ENCODE assay signal across 8 cellular contexts in the genomic region with DNA sequence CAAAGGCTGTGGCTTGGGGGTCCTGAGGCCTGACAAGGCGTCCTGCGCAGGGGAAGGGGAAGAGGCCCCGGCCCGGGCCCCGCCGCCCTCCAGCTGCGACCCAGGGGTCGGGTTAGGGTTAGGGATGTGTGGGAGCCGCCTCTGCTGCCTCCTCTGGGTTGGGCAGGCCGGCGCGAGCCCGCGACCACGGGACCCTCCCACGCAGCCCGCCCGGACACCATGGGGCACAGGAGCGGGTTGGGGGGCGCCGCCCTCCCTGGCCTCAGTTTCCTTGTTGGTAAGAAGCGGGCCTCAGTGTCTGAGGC. TPM values are rescaled to one million over a fixed set of nuclear protein-coding genes. Genes with fewer than 3 reads are reported as not detected.
DNase-seq lines count a peak whose midpoint lies in the region; ATAC-seq and TF ChIP-seq lines count a peak whose summit lies in the region.

No MANE protein-coding gene starts in this region.

- H3K9ac ChIP-seq in adipocyte (ENCODE audit: low read length): peak overlapping the region; percentile 96

- peak overlapping the region; percentile 69 to 88 (median 76) for H3K4me3 Mint-ChIP-seq in CD4-positive, alpha-beta memory T cell

- H3K27ac Mint-ChIP-seq in CD4-positive, alpha-beta memory T cell: peak overlapping the region in 4 of 7 donors; percentile 47 to 68 (median 58)

- H3K36me3 Mint-ChIP-seq in CD4-positive, alpha-beta memory T cell: peaks cover 3 to 10% of the 10 kb centered on the region in 2 donors

- POLR2A ChIA-PET in CD4-positive, alpha-beta memory T cell (lab: Charles Lee; ENCODE audit: partially characterized antibody): interaction anchor here (0.6 to 2.2 kb wide), 8 partner anchors 10 to 45 kb away, joined by 3 to 21 read pairs (median 8); a partner anchor contains a TSS

- no peaks in the 10 kb centered on the region for H3K9me3 Mint-ChIP-seq in CD4-positive, alpha-beta memory T cell

- no peaks in the 10 kb centered on the region for H3K27me3 ChIP-seq in CD4-positive, alpha-beta memory T cell (ENCODE audit: insufficient read depth, low read length)
- H3K27me3 ChIP-seq in adipocyte (replicated peaks; ENCODE audit: control insufficient read depth, insufficient read depth, low read length): peaks cover 3% of the 10 kb centered on the region
- H3K27me3 ChIP-seq in kidney epithelial cell (ENCODE audit: control insufficient read depth, insufficient read depth, low read length): no peaks in the 10 kb centered on the region
- H3K27me3 ChIP-seq in tibial artery: peaks cover 0 to 22% of the 10 kb centered on the region in 2 donors

- H3K4me3 ChIP-seq in CD4-positive, alpha-beta memory T cell (ENCODE audit: low read length in 2 of 2): peak overlapping the region in 1 of 2 donors; percentile 73
- peak overlapping the region; percentile 93 for H3K4me3 ChIP-seq in adipocyte (ENCODE audit: low read length)
- peak overlapping the region; percentile 97 for H3K4me3 ChIP-seq in kidney epithelial cell (ENCODE audit: low read depth, low read length)
- peak overlapping the region; percentile 71 to 88 for H3K4me3 ChIP-seq in tibial artery

- H3K36me3 ChIP-seq in CD4-positive, alpha-beta memory T cell (ENCODE audit: insufficient read depth, low read length): peaks cover 19% of the 10 kb centered on the region
- H3K36me3 ChIP-seq in adipocyte (ENCODE audit: control insufficient read depth, insufficient read depth, low read length, severe bottlenecking): peaks cover 21% of the 10 kb centered on the region
- no peaks in the 10 kb centered on the region for H3K36me3 ChIP-seq in kidney epithelial cell (ENCODE audit: control insufficient read depth, insufficient read depth, low read length)
- H3K36me3 ChIP-seq in tibial artery: peaks cover 19 to 37% (median 25%) of the 10 kb centered on the region in 3 donors

- H3K4me1 ChIP-seq in CD4-positive, alpha-beta memory T cell (ENCODE audit: insufficient read depth, low read length): peaks cover 10% of the 10 kb centered on the region
- peaks cover 7% of the 10 kb centered on the region for H3K4me1 ChIP-seq in adipocyte (ENCODE audit: control insufficient read depth, insufficient read depth, low read length)
- H3K4me1 ChIP-seq in tibial artery: peaks cover 4 to 16% (median 16%) of the 10 kb centered on the region in 4 donors

- intact Hi-C loops in CD4-positive, alpha-beta memory T cell (cut with micrococcal nuclease): loop anchor here (2.0 kb wide), 2 partner anchors 14 to 48 kb away; a partner anchor contains a TSS
- intact Hi-C loops in tibial artery (cut with DNase I; ENCODE audit: low total_unique reads): loop anchor here (2.0 kb wide), 1 partner anchor 26 kb away; a partner anchor contains a TSS

- peak overlapping the region; percentile 85 for H3K27ac ChIP-seq in CD4-positive, alpha-beta memory T cell (ENCODE audit: low read depth, low read length)
- H3K27ac ChIP-seq in tibial artery: peak overlapping the region; percentile 65 to 69

- ATAC-seq in HG02840 (IDR thresholded peaks at IDR 0.05; ENCODE audit: low FRiP score, unreplicated experiment) (peak; percentile 19), HG03139 (IDR thresholded peaks at IDR 0.05; ENCODE audit: unreplicated experiment) (no peak), HG02884 (IDR thresholded peaks at IDR 0.05; ENCODE audit: unreplicated experiment) (no peak)

- H3K9me3 ChIP-seq in CD4-positive, alpha-beta memory T cell (ENCODE audit: control insufficient read depth in 1 of 2, low read length in 2 of 2): no peaks in the 10 kb centered on the region
- H3K9me3 ChIP-seq in adipocyte (ENCODE audit: control insufficient read depth, low read length): no peaks in the 10 kb centered on the region
- H3K9me3 ChIP-seq in tibial artery: no peaks in the 10 kb centered on the region

- no peaks in the 10 kb centered on the region for H3K27me3 Mint-ChIP-seq in CD4-positive, alpha-beta memory T cell

- CTCF ChIA-PET in CD4-positive, alpha-beta memory T cell (lab: Charles Lee; ENCODE audit: partially characterized antibody): interaction anchor here (1.0 to 4.3 kb wide), 5 partner anchors 19 to 30 kb away, joined by 3 to 27 read pairs (median 7); a partner anchor contains a TSS

- peaks cover 0 to 12% (median 1%) of the 10 kb centered on the region in 4 donors for H3K4me1 Mint-ChIP-seq in CD4-positive, alpha-beta memory T cell

- TF ChIP-seq CTCF in kidney epithelial cell (IDR thresholded peaks at IDR 0.05; ENCODE audit: insufficient read depth, low read length, poor library complexity, severe bottlenecking) (no peak), tibial artery (IDR thresholded peaks at IDR 0.05) (no peak)

- DNase-seq in CD4-positive, alpha-beta memory T cell: no peak
- DNase-seq in adipocyte (ENCODE audit: low read depth): no peak
- no peak for DNase-seq in kidney epithelial cell (ENCODE audit: low read depth)
- no peak for DNase-seq in tibial artery
- no peak for DNase-seq in GF-D8 (lab: John Stamatoyannopoulos, UW)

RNA-seq across cellular contexts. Expression of a gene that starts 0.4 kb away (rescaled TPM):
- 10 to 100 TPM; 58.2 TPM for total RNA-seq in CD4-positive, alpha-beta memory T cell
- polyA plus RNA-seq in CD4-positive, alpha-beta memory T cell: 10 to 100 TPM; 10.8 to 26.1 TPM
- 34.5 and 40.3 TPM in 2 replicates for total RNA-seq in kidney epithelial cell

RNA-seq across cellular contexts. Expression of a gene that starts 13.5 kb away (rescaled TPM):
- total RNA-seq in CD4-positive, alpha-beta memory T cell: 10 to 100 TPM; 17.2 to 24.4 TPM
- polyA plus RNA-seq in CD4-positive, alpha-beta memory T cell: 1 to 10 TPM; 2.2 to 4.0 TPM
- 17.7 and 18.8 TPM in 2 replicates for total RNA-seq in kidney epithelial cell

RNA-seq across cellular contexts. Expression of a gene that starts 14.2 kb away (rescaled TPM):
- total RNA-seq in CD4-positive, alpha-beta memory T cell: 1 to 10 TPM; 4.5 to 5.1 TPM
- not detected for polyA plus RNA-seq in CD4-positive, alpha-beta memory T cell
- total RNA-seq in kidney epithelial cell: 2.5 and 6.1 TPM in 2 replicates

RNA-seq across cellular contexts. Expression of a gene that starts 19.5 kb away (rescaled TPM):
- total RNA-seq in CD4-positive, alpha-beta memory T cell: 10 to 100 TPM; 21.5 to 23.5 TPM
- polyA plus RNA-seq in CD4-positive, alpha-beta memory T cell: 10 to 100 TPM; 14.5 to 36.4 TPM
- 42.4 and 61.9 TPM in 2 replicates for total RNA-seq in kidney epithelial cell

RNA-seq across cellular contexts. Expression of a gene that starts 20.1 kb away (rescaled TPM):
- total RNA-seq in CD4-positive, alpha-beta memory T cell: not detected
- polyA plus RNA-seq in CD4-positive, alpha-beta memory T cell: not detected
- 8.6 and 14.2 TPM in 2 replicates for total RNA-seq in kidney epithelial cell
